Comparison of ENCODE assay signal across 30 cellular contexts in the genomic region with DNA sequence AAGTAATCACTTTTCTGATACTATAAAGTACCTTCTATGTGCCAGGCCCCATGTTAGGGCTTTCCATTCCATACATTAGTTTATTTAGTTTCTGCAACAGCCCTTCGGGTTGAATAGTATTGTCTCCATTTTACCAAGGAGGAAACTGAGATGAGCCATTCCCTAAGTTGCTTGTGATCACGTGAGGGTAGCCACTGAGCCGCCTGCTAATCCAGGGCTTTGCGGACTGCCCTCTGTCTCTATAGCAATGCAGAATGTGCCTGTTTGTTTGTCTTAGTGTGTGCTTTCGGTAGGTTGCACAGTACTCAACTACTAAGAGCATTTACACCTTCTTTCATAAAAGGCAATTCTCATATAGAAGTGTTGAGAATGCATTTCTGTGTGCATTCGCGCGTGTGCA. TPM values are rescaled to one million over a fixed set of nuclear protein-coding genes. Genes with fewer than 3 reads are reported as not detected.
DNase-seq lines count a peak whose midpoint lies in the region; FAIRE-seq and TF ChIP-seq lines count a peak whose summit lies in the region.
"Had no signal": no experiment of that assay in that cellular context is flagged by ENCODE, and none has a peak within 500 bp of the region (broad histone marks: within the 10 kb centered on the region; RNA-seq: fewer than 3 reads in every experiment).

No MANE protein-coding gene starts in this region.

- peak overlapping the region; percentile 69 for H3K4me2 ChIP-seq in smooth muscle cell
- H3K4me2 ChIP-seq: A549 had no signal

- H3K36me3 ChIP-seq in smooth muscle cell (ENCODE audit: low read depth) = no peaks in the 10 kb centered on the region
- H3K36me3 ChIP-seq: MG63 had no signal

- H3K27me3 ChIP-seq in smooth muscle cell (ENCODE audit: low read depth) (no peaks in the 10 kb centered on the region), dorsolateral prefrontal cortex (peaks cover 0 to 37% (median 22%) of the 10 kb centered on the region in 45 donors)

- H3K4me3 ChIP-seq in LNCaP clone FGC (ENCODE audit: low read depth, low read length) (no peak overlapping the region), fibroblast of villous mesenchyme (ENCODE audit: low read depth, low read length) (no peak overlapping the region), smooth muscle cell (no peak overlapping the region), dorsolateral prefrontal cortex (no peak overlapping the region)
- H3K4me3 ChIP-seq: A549, GM23248, MG63 had no signal

- no peak for DNase-seq in D721Med (ENCODE audit: insufficient read length, low spot score)
- DNase-seq in LNCaP clone FGC (ENCODE audit: low read depth) = peak; percentile 41
- peak; percentile 51 for DNase-seq in fibroblast of villous mesenchyme (ENCODE audit: low read depth)
- no peak for DNase-seq in smooth muscle cell (lab: John Stamatoyannopoulos, UW; ENCODE audit: unreplicated experiment)
- no peak for DNase-seq in glomerular visceral epithelial cell (ENCODE audit: extremely low spot score)
- no peak for DNase-seq in dorsolateral prefrontal cortex
- DNase-seq in NCI-H2196 treated with DMSO at 0.1 percent for 48 hours (lab: John Stamatoyannopoulos, UW; ENCODE audit: unreplicated experiment) = no peak
- DNase-seq: AML-193; CD4-positive, alpha-beta memory T cell; DMS 273 treated with DMSO at 0.1 percent for 48 hours; DMS79; EL; GF-D8; GM23248; KBM-7; MG63; NCI-H1105 treated with DMSO at 0.1 percent for 48 hours; NCI-H146; NCI-H1930; NCI-H2107; NCI-H446; NCI-H524 treated with DMSO at 0.1 percent for 48 hours; NCI-H774 had no signal

- no peak for TF ChIP-seq CTCF in D721Med (IDR thresholded peaks at IDR 0.05; ENCODE audit: insufficient read depth, missing control alignments)
- no peak for TF ChIP-seq CTCF in LNCaP clone FGC (IDR thresholded peaks at IDR 0.05; ENCODE audit: control insufficient read depth, extremely low read depth, insufficient read depth)
- no peak for TF ChIP-seq CTCF in fibroblast of villous mesenchyme (IDR thresholded peaks at IDR 0.05; ENCODE audit: insufficient read depth, low read depth, low read length)
- TF ChIP-seq CTCF in smooth muscle cell (IDR thresholded peaks at IDR 0.05; ENCODE audit: borderline replicate concordance, insufficient read depth, poor library complexity, severe bottlenecking) = no peak
- no peak for TF ChIP-seq CTCF in dorsolateral prefrontal cortex (IDR thresholded peaks at IDR 0.05 in 54 of 56, conservative IDR thresholded peaks at IDR 0.05 in 2 of 56; ENCODE audit: low read depth in 1 of 56, partially characterized antibody in 56 of 56)

- H3K79me2 ChIP-seq in smooth muscle cell (ENCODE audit: low read depth) = no peaks in the 10 kb centered on the region

- H3K9ac ChIP-seq in smooth muscle cell (ENCODE audit: low read depth) = no peak overlapping the region
- H3K9ac ChIP-seq: GM23248 had no signal

- no peaks in the 10 kb centered on the region for H3K9me3 ChIP-seq in smooth muscle cell (replicated peaks; ENCODE audit: low read depth)
- H3K9me3 ChIP-seq: A549; BLaER1 treated with 17β-estradiol and CSF1 and Interleukin-3, amounts not matched to agents 10 nM and 100 nM; Caco-2; MG63 had no signal

- WGBS in smooth muscle cell (ENCODE audit: low lambda C conversion rate) = 52% methylated on average over 8 of the region's 8 CpGs

- no peak overlapping the region for H2AFZ ChIP-seq in smooth muscle cell (ENCODE audit: low read depth)
- H2AFZ ChIP-seq: GM23248 had no signal

- intact Hi-C loops in dorsolateral prefrontal cortex (cut with DNase I) = no loop called here

- peaks cover 9% of the 10 kb centered on the region for H3K4me1 ChIP-seq in smooth muscle cell (ENCODE audit: low read depth)
- H3K4me1 ChIP-seq: A549 had no signal

- no peaks in the 10 kb centered on the region for H4K20me1 ChIP-seq in smooth muscle cell (ENCODE audit: low read depth)

- peaks cover 12% of the 10 kb centered on the region for H3F3A ChIP-seq in smooth muscle cell (ENCODE audit: low read depth)

- H3K27ac ChIP-seq in smooth muscle cell (ENCODE audit: low read depth) = peak overlapping the region; percentile 28
- H3K27ac ChIP-seq in dorsolateral prefrontal cortex = no peak overlapping the region
- H3K27ac ChIP-seq: A549; BLaER1 treated with 17β-estradiol and CSF1 and Interleukin-3, amounts not matched to agents 10 nM and 100 nM; GM23248 had no signal

- FAIRE-seq in D721Med (lab: Jason Lieb, UNC) = peak; percentile 74
- FAIRE-seq: A549, GM12892, GM19239, HTR-8/SVneo, RCC 7860 had no signal

RNA-seq across cellular contexts. Expression of a gene that starts 5.0 kb away (rescaled TPM):
- 16.4 and 24.8 TPM in 2 replicates for total RNA-seq in fibroblast of villous mesenchyme
- 6.5 and 14.7 TPM in 2 replicates for total RNA-seq in smooth muscle cell
- 22.9 and 27.3 TPM in 2 replicates for polyA plus RNA-seq in smooth muscle cell
- total RNA-seq in dorsolateral prefrontal cortex = 1 to 10 TPM; 1.2 to 9.5 (median 2.9) TPM

Comparison
In these comparisons a context has a peak if more than half of its experiments do, and no peak if none do; other contexts are left out.
1. DNase-seq: peak in LNCaP clone FGC (single experiment) and fibroblast of villous mesenchyme (single experiment); none in D721Med (single experiment), smooth muscle cell (single experiment), glomerular visceral epithelial cell (single experiment), dorsolateral prefrontal cortex (0 of 10) and NCI-H2196 treated with DMSO at 0.1 percent for 48 hours (single experiment).